In the genomic region with DNA sequence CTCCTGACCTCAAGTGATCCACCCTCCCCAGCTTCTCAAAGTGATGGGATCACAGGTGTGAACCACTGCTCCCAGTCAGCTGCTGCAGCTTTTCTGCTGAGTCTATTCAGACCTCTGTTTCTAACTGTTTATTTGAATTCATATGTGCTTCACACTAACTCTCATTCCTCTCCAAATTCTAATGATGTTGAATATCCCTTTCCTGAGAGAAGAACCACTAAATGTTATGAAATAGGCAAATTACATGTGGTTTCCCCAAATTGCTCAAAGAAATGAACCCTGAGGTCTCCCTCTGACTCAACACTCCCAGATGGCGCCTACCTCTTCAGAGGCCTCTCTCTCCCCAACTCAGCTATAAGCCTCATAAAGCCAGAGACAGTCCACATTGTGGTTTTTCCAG, we compare ENCODE assay signal across 10 cellular contexts.
DNase-seq lines count a peak whose midpoint lies in the region; ATAC-seq, FAIRE-seq and TF ChIP-seq lines count a peak whose summit lies in the region.
"Had no signal": no experiment of that assay in that cellular context is flagged by ENCODE, and none has a peak within 500 bp of the region (broad histone marks: within the 10 kb centered on the region; RNA-seq: fewer than 3 reads in every experiment).

No MANE protein-coding gene starts in this region.

- FAIRE-seq in RCC 7860 (lab: Jason Lieb, UNC) = no peak
- FAIRE-seq: A549 had no signal

- H3K9me3 Mint-ChIP-seq in activated CD4-positive, alpha-beta memory T cell treated with anti-CD3 and anti-CD28 coated beads for 36 hours = no peaks in the 10 kb centered on the region
- H3K9me3 Mint-ChIP-seq in activated CD4-positive, alpha-beta memory T cell treated with anti-CD3 and anti-CD28 coated beads, Interleukin-2, amount 10 ng/mL, durations not matched to agents 7 days and 5 days = no peaks in the 10 kb centered on the region
- no peaks in the 10 kb centered on the region for H3K9me3 Mint-ChIP-seq in activated T-helper 17 cell treated with anti-CD3 and anti-CD28 coated beads, Interleukin-2, amount 50 U/mL, for 72 hours

- POLR2A ChIA-PET in activated CD4-positive, alpha-beta memory T cell treated with anti-CD3 and anti-CD28 coated beads for 36 hours (lab: Charles Lee) = interaction anchor here (0.6 to 1.1 kb wide), 2 partner anchors 28 to 42 kb away, joined by 3 to 4 read pairs; no protein-coding TSS in a partner anchor
- POLR2A ChIA-PET in activated CD4-positive, alpha-beta memory T cell treated with anti-CD3 and anti-CD28 coated beads, Interleukin-2, amount 10 ng/mL, durations not matched to agents 7 days and 5 days (lab: Charles Lee) = interaction anchor here (0.9 kb wide), 1 partner anchor 48 kb away, joined by 3 read pairs; no protein-coding TSS in a partner anchor

- no peak overlapping the region for H3K4me3 ChIP-seq in Peyer's patch
- H3K4me3 ChIP-seq: A549 had no signal

- H3K4me3 Mint-ChIP-seq in activated CD4-positive, alpha-beta memory T cell treated with anti-CD3 and anti-CD28 coated beads for 36 hours = no peak overlapping the region
- no peak overlapping the region for H3K4me3 Mint-ChIP-seq in activated CD4-positive, alpha-beta memory T cell treated with anti-CD3 and anti-CD28 coated beads, Interleukin-2, amount 10 ng/mL, durations not matched to agents 7 days and 5 days
- no peak overlapping the region for H3K4me3 Mint-ChIP-seq in activated T-helper 17 cell treated with anti-CD3 and anti-CD28 coated beads, Interleukin-2, amount 50 U/mL, for 72 hours

- H3K4me1 Mint-ChIP-seq in activated CD4-positive, alpha-beta memory T cell treated with anti-CD3 and anti-CD28 coated beads for 36 hours (ENCODE audit: low read depth) = peaks cover 4% of the 10 kb centered on the region
- peaks cover 5% of the 10 kb centered on the region for H3K4me1 Mint-ChIP-seq in activated CD4-positive, alpha-beta memory T cell treated with anti-CD3 and anti-CD28 coated beads, Interleukin-2, amount 10 ng/mL, durations not matched to agents 7 days and 5 days
- peaks cover 4% of the 10 kb centered on the region for H3K4me1 Mint-ChIP-seq in activated T-helper 17 cell treated with anti-CD3 and anti-CD28 coated beads, Interleukin-2, amount 50 U/mL, for 72 hours

- intact Hi-C loops in activated CD4-positive, alpha-beta memory T cell treated with anti-CD3 and anti-CD28 coated beads for 36 hours (cut with micrococcal nuclease) = no loop called here

- TF ChIP-seq CTCF in Peyer's patch (IDR thresholded peaks at IDR 0.05) = no peak

- H3K27ac ChIP-seq in Peyer's patch = no peak overlapping the region
- H3K27ac ChIP-seq: A549 had no signal

- H3K27me3 ChIP-seq in Peyer's patch = no peaks in the 10 kb centered on the region

- peaks cover 2% of the 10 kb centered on the region for H3K27me3 Mint-ChIP-seq in activated CD4-positive, alpha-beta memory T cell treated with anti-CD3 and anti-CD28 coated beads for 36 hours
- H3K27me3 Mint-ChIP-seq in activated CD4-positive, alpha-beta memory T cell treated with anti-CD3 and anti-CD28 coated beads, Interleukin-2, amount 10 ng/mL, durations not matched to agents 7 days and 5 days = peaks cover 8% of the 10 kb centered on the region
- peaks cover 9% of the 10 kb centered on the region for H3K27me3 Mint-ChIP-seq in activated T-helper 17 cell treated with anti-CD3 and anti-CD28 coated beads, Interleukin-2, amount 50 U/mL, for 72 hours

- DNase-seq in activated CD4-positive, alpha-beta memory T cell treated with anti-CD3 and anti-CD28 coated beads for 36 hours = peak; percentile 19
- DNase-seq in activated CD4-positive, alpha-beta memory T cell treated with anti-CD3 and anti-CD28 coated beads, Interleukin-2, amount 10 ng/mL, durations not matched to agents 7 days and 5 days = no peak
- DNase-seq in stimulated activated naive CD8-positive, alpha-beta T cell treated with anti-CD3 and anti-CD28 coated beads, Interleukin-15, Interleukin-2, amounts not matched to agents 100 U/mL and 50 U/mL, for 24 hours = peak; percentile 8
- DNase-seq in HUDEP-2 (lab: John Stamatoyannopoulos, UW; ENCODE audit: unreplicated experiment in 76 of 76) = no peak
- no peak for DNase-seq in RCC 7860 (ENCODE audit: low spot score)
- no peak for DNase-seq in Peyer's patch
- DNase-seq: activated CD8-positive, alpha-beta memory T cell treated with anti-CD3 and anti-CD28 coated beads, Interleukin-2, amount 50 U/mL, for 48 hours had no signal

- no peaks in the 10 kb centered on the region for H3K9me3 ChIP-seq in Peyer's patch
- H3K9me3 ChIP-seq: A549 had no signal

- TF ChIP-seq POLR2A in Peyer's patch (IDR thresholded peaks at IDR 0.05) = no peak

- H3K36me3 ChIP-seq in Peyer's patch = no peaks in the 10 kb centered on the region

- ATAC-seq in HG03432 (IDR thresholded peaks at IDR 0.05; ENCODE audit: unreplicated experiment) = peak; percentile 90
- ATAC-seq in activated T-helper 17 cell treated with anti-CD3 and anti-CD28 coated beads, Interleukin-2, amount 50 U/mL, for 72 hours (replicated peaks) = peak; percentile 75
- peak; percentile 69 for ATAC-seq in stimulated activated naive CD8-positive, alpha-beta T cell treated with anti-CD3 and anti-CD28 coated beads, Interleukin-15, Interleukin-2, amounts not matched to agents 100 U/mL and 50 U/mL, for 24 hours
- ATAC-seq: A549 had no signal

- peaks cover 0 to 4% (median 0%) of the 10 kb centered on the region in 4 donors for H3K4me1 ChIP-seq in Peyer's patch
- H3K4me1 ChIP-seq: A549 had no signal

- no peaks in the 10 kb centered on the region for H3K36me3 Mint-ChIP-seq in activated CD4-positive, alpha-beta memory T cell treated with anti-CD3 and anti-CD28 coated beads for 36 hours
- no peaks in the 10 kb centered on the region for H3K36me3 Mint-ChIP-seq in activated CD4-positive, alpha-beta memory T cell treated with anti-CD3 and anti-CD28 coated beads, Interleukin-2, amount 10 ng/mL, durations not matched to agents 7 days and 5 days (ENCODE audit: low read depth)
- H3K36me3 Mint-ChIP-seq in activated T-helper 17 cell treated with anti-CD3 and anti-CD28 coated beads, Interleukin-2, amount 50 U/mL, for 72 hours (ENCODE audit: low read depth) = no peaks in the 10 kb centered on the region

- H3K27ac Mint-ChIP-seq in activated CD4-positive, alpha-beta memory T cell treated with anti-CD3 and anti-CD28 coated beads for 36 hours = no peak overlapping the region
- no peak overlapping the region for H3K27ac Mint-ChIP-seq in activated CD4-positive, alpha-beta memory T cell treated with anti-CD3 and anti-CD28 coated beads, Interleukin-2, amount 10 ng/mL, durations not matched to agents 7 days and 5 days
- H3K27ac Mint-ChIP-seq in activated T-helper 17 cell treated with anti-CD3 and anti-CD28 coated beads, Interleukin-2, amount 50 U/mL, for 72 hours = no peak overlapping the region

- CTCF ChIA-PET in activated CD4-positive, alpha-beta memory T cell treated with anti-CD3 and anti-CD28 coated beads for 36 hours (lab: Charles Lee) = no interaction called here
- CTCF ChIA-PET in activated CD4-positive, alpha-beta memory T cell treated with anti-CD3 and anti-CD28 coated beads, Interleukin-2, amount 10 ng/mL, durations not matched to agents 7 days and 5 days (lab: Charles Lee) = no interaction called here

Comparison
In these comparisons a context has a peak if more than half of its experiments do, and no peak if none do; other contexts are left out.
1. DNase-seq: peak in activated CD4-positive, alpha-beta memory T cell treated with anti-CD3 and anti-CD28 coated beads for 36 hours (single experiment) and stimulated activated naive CD8-positive, alpha-beta T cell treated with anti-CD3 and anti-CD28 coated beads, Interleukin-15, Interleukin-2, amounts not matched to agents 100 U/mL and 50 U/mL, for 24 hours (single experiment); none in activated CD4-positive, alpha-beta memory T cell treated with anti-CD3 and anti-CD28 coated beads, Interleukin-2, amount 10 ng/mL, durations not matched to agents 7 days and 5 days (single experiment), HUDEP-2 (0 of 76), RCC 7860 (single experiment) and Peyer's patch (0 of 3).
2. Peak in every context shown above with its lines, with median percentiles within 50 percentile points of each other: ATAC-seq.